10 cellular contexts compared by ENCODE assay signal in genomic region chr12:12072064-12072760, GRCh38. TPM values are rescaled to one million over a fixed set of nuclear protein-coding genes. Genes with fewer than 3 reads are reported as not detected.
A peak's percentile ranks its signal among the peaks of the same experiment; 100 is the strongest.
DNase-seq lines count a peak whose midpoint lies in the region; ATAC-seq and TF ChIP-seq lines count a peak whose summit lies in the region.
"Had no signal": no experiment of that assay in that cellular context is flagged by ENCODE, and none has a peak within 500 bp of the region (broad histone marks: within the 10 kb centered on the region; RNA-seq: fewer than 3 reads in every experiment).

No MANE protein-coding gene starts in this region.

- H3K27me3 ChIP-seq in NT2/D1 (ENCODE audit: insufficient read depth, insufficient read length) (no peaks in the 10 kb centered on the region), rectal smooth muscle tissue (ENCODE audit: control insufficient read depth, insufficient read depth, low read length) (no peaks in the 10 kb centered on the region), MG63 (peaks cover 2% of the 10 kb centered on the region; the same call in 1 of the 2 replicates)
- H3K27me3 ChIP-seq: adrenal gland had no signal

- CTCF ChIA-PET in GM10248 (lab: Yijun Ruan, JAX) = interaction anchor here (0.6 to 2.6 kb wide), 10 partner anchors 10 to 492 kb away, joined by 3 to 18 read pairs (median 4); no protein-coding TSS in a partner anchor
- CTCF ChIA-PET in activated naive CD4-positive, alpha-beta T cell treated with anti-CD3 and anti-CD28 coated beads for 36 hours (lab: Charles Lee) = interaction anchor here (0.6 to 2.5 kb wide), 10 partner anchors 11 to 839 kb away, joined by 3 to 9 read pairs (median 3); no protein-coding TSS in a partner anchor

- TF ChIP-seq CTCF in GM10248 (IDR thresholded peaks at IDR 0.05; ENCODE audit: control extremely low read depth, extremely low read depth, low read depth, missing control alignments) = peak; percentile 8

- no peaks in the 10 kb centered on the region for H3K9me3 ChIP-seq in NT2/D1 (ENCODE audit: insufficient read depth, low read length)
- H3K9me3 ChIP-seq in MG63 = no peaks in the 10 kb centered on the region
- H3K9me3 ChIP-seq: adrenal gland had no signal

- H3K36me3 Mint-ChIP-seq in activated naive CD4-positive, alpha-beta T cell treated with anti-CD3 and anti-CD28 coated beads for 36 hours (ENCODE audit: low read depth) = no peaks in the 10 kb centered on the region

- no peaks in the 10 kb centered on the region for H3K27me3 Mint-ChIP-seq in activated naive CD4-positive, alpha-beta T cell treated with anti-CD3 and anti-CD28 coated beads for 36 hours (ENCODE audit: low read depth)

- H3K4me3 ChIP-seq in NT2/D1 (ENCODE audit: insufficient read length, low read depth) (no peak overlapping the region), rectal smooth muscle tissue (ENCODE audit: low read length) (peak overlapping the region; percentile 57), MG63 (no peak overlapping the region)
- H3K4me3 ChIP-seq: adrenal gland had no signal

- H3K9me3 Mint-ChIP-seq in activated naive CD4-positive, alpha-beta T cell treated with anti-CD3 and anti-CD28 coated beads for 36 hours = no peaks in the 10 kb centered on the region

- DNase-seq in GM10248 (ENCODE audit: extremely low spot score) (peak; percentile 59), NT2/D1 (ENCODE audit: low read depth, low spot score) (no peak), DMS 273 (lab: John Stamatoyannopoulos, UW; ENCODE audit: unreplicated experiment) (no peak), Right ventricle myocardium superior (no peak), MG63 (no peak), NCI-H187 (lab: John Stamatoyannopoulos, UW) (no peak)
- peak; percentile 77 for DNase-seq in activated naive CD4-positive, alpha-beta T cell treated with anti-CD3 and anti-CD28 coated beads for 36 hours
- DNase-seq: adrenal gland, NCI-H446 treated with DMSO at 0.1 percent for 48 hours had no signal

- intact Hi-C loops in activated naive CD4-positive, alpha-beta T cell treated with anti-CD3 and anti-CD28 coated beads for 36 hours (cut with micrococcal nuclease) = loop anchor here (1.0 to 5.0 kb wide), 5 partner anchors 255 to 625 kb away; partner anchors contain the start of gene GPR19
- intact Hi-C loops in Right ventricle myocardium superior (cut with DNase I) = no loop called here

- H3K4me3 Mint-ChIP-seq in activated naive CD4-positive, alpha-beta T cell treated with anti-CD3 and anti-CD28 coated beads for 36 hours = peak overlapping the region; percentile 85

- H3K27ac Mint-ChIP-seq in activated naive CD4-positive, alpha-beta T cell treated with anti-CD3 and anti-CD28 coated beads for 36 hours = peak overlapping the region; percentile 90

- POLR2A ChIA-PET in GM10248 (lab: Yijun Ruan, JAX) = no interaction called here

- H3K4me1 ChIP-seq in NT2/D1 (ENCODE audit: insufficient read depth, insufficient read length) = peaks cover 6% of the 10 kb centered on the region
- H3K4me1 ChIP-seq in rectal smooth muscle tissue (ENCODE audit: control insufficient read depth, insufficient read depth, low read length) = no peaks in the 10 kb centered on the region
- H3K4me1 ChIP-seq: adrenal gland had no signal

- H3K27ac ChIP-seq in rectal smooth muscle tissue (ENCODE audit: low read depth, low read length) = no peak overlapping the region
- H3K27ac ChIP-seq: adrenal gland had no signal

- no peak for ATAC-seq in Right ventricle myocardium superior (ENCODE audit: poor library complexity)

- H3K9ac ChIP-seq in NT2/D1 (ENCODE audit: insufficient read length, low read depth) (peak overlapping the region; percentile 14), rectal smooth muscle tissue (ENCODE audit: low read length) (no peak overlapping the region)

- no peaks in the 10 kb centered on the region for H3K36me3 ChIP-seq in NT2/D1 (ENCODE audit: insufficient read depth, insufficient read length, low read length)
- no peaks in the 10 kb centered on the region for H3K36me3 ChIP-seq in rectal smooth muscle tissue (ENCODE audit: control insufficient read depth, insufficient read depth, low read length)
- no peaks in the 10 kb centered on the region for H3K36me3 ChIP-seq in MG63
- H3K36me3 ChIP-seq: adrenal gland had no signal

- peaks cover 36% of the 10 kb centered on the region for H3K4me1 Mint-ChIP-seq in activated naive CD4-positive, alpha-beta T cell treated with anti-CD3 and anti-CD28 coated beads for 36 hours (ENCODE audit: low read depth)

RNA-seq across cellular contexts. Expression of gene BCL2L14, which starts 1.5 kb away (rescaled TPM):
- 10 to 100 TPM; 19.4 to 21.8 TPM for total RNA-seq in activated naive CD4-positive, alpha-beta T cell treated with anti-CD3 and anti-CD28 coated beads for 36 hours
- total RNA-seq in Right ventricle myocardium superior = not detected
- not detected in 2 replicates for total RNA-seq in MG63 (2014; rRNA removed; shearing (Covaris generic); ENCODE audit: low replicate concordance)
- total RNA-seq: adrenal gland had no signal

Comparison
In these comparisons a context has a peak if more than half of its experiments do, and no peak if none do; other contexts are left out.
1. DNase-seq: peak in GM10248 (single experiment) and activated naive CD4-positive, alpha-beta T cell treated with anti-CD3 and anti-CD28 coated beads for 36 hours (single experiment); none in NT2/D1 (single experiment), DMS 273 (single experiment), Right ventricle myocardium superior (single experiment), MG63 (single experiment) and NCI-H187 (0 of 2).
2. RNA of gene BCL2L14, which starts 1.5 kb away (total RNA-seq): 19.4 to 21.8 TPM in activated naive CD4-positive, alpha-beta T cell treated with anti-CD3 and anti-CD28 coated beads for 36 hours; not detected in Right ventricle myocardium superior (single experiment) and not detected in MG63; every median in the first group is over 10 times any median in the second.